Comparison of ENCODE assay signal across 1 cellular context in genomic region chr19:12496480-12496879, GRCh38.
TF ChIP-seq lines count a peak whose summit lies in the region.

No MANE protein-coding gene starts in this region.

TF ChIP-seq in GM23338, 12 proteins besides CTCF, POLR2A, EP300 and RAD21:
- TF ChIP-seq REST (IDR thresholded peaks at IDR 0.05; ENCODE audit: unreplicated experiment) (no peak), EZH2phosphoT487 (IDR thresholded peaks at IDR 0.05; ENCODE audit: unreplicated experiment) (no peak), EZH2 (IDR thresholded peaks at IDR 0.05; ENCODE audit: low read depth, unreplicated experiment) (no peak), NANOG (IDR thresholded peaks at IDR 0.05; ENCODE audit: borderline replicate concordance) (no peak), JUNB (IDR thresholded peaks at IDR 0.05; ENCODE audit: unreplicated experiment) (no peak), ZNF462 (CRISPR knock-in tag; IDR thresholded peaks at IDR 0.05) (no peak)
TF ChIP-seq in GM23338: peak in this region for 0.
